8 cellular contexts compared by ENCODE assay signal in the genomic region with DNA sequence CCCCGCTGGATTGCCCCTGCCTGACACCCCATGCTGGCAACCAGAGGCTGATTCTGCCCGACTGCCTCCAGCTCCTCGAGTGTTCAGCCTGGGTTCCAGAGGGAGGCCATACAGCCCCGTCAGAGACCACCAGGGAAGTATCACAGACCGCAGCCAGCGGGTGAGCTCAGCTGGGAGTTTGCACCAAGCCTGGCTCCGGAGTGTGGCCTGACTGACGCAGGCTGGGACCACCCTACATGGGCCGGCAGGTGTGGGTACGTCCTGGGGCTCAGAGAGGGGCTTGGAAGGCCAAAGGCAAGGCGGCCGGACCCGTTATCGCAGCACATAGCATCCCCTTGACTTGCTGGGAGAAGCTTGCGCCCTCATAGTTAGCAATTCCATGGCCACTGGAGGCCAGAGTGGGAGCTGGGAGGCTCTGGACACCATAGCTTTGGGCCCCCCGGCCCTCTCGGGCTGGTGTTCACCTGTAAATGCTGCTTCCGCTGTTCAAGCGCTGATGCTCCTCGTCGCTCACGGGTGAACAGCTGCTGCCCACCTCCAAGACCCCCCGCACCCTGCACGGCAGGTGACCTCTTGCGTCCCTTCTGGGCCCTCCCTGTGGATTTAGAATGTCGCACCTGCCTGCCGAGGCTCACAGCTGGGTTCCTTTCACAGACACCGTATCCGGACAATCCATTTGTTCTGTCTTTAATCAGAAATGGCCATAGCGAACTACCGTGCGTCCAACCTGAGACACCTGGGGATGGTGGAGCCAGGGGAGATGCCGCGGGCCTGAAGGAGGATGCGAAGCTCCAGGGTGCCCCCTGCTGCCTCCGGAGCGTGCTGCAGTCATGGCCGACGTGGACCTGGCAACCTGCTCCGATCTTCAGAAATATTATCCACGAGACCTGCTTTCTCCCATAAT. TPM values are rescaled to one million over a fixed set of nuclear protein-coding genes. Genes with fewer than 3 reads are reported as not detected.
A peak's percentile ranks its signal among the peaks of the same experiment; 100 is the strongest.
DNase-seq lines count a peak whose midpoint lies in the region; ATAC-seq and TF ChIP-seq lines count a peak whose summit lies in the region.

No MANE protein-coding gene starts in this region.

- H3K4me1 ChIP-seq in lung (ENCODE audit: control insufficient read depth in 2 of 2, insufficient read depth in 2 of 2, low read length in 2 of 2): no peaks in the 10 kb centered on the region

- no peaks in the 10 kb centered on the region for H3K27me3 ChIP-seq in lung (ENCODE audit: control insufficient read depth, insufficient read depth)

- 60 to 62% methylated on average over 41 of the region's 41 CpGs for WGBS in lung, 2 donors

- TF ChIP-seq CTCF in lung (IDR thresholded peaks at IDR 0.05; ENCODE audit: control extremely low read depth, extremely low read depth): peak; percentile 48

- no peak overlapping the region for H3K4me3 ChIP-seq in lung

- peaks cover 0 to 1% of the 10 kb centered on the region in 2 donors for H3K9me3 ChIP-seq in lung (ENCODE audit: control insufficient read depth in 2 of 2, insufficient read depth in 1 of 2, low read length in 1 of 2)

- DNase-seq in D341Med (ENCODE audit: low spot score) (peak; percentile 88), NCI-H345 (lab: John Stamatoyannopoulos, UW) (peak; percentile 91), cerebellar cortex (ENCODE audit: low spot score) (peak; percentile 51), lung (ENCODE audit: low spot score) (peak; percentile 59)
- DNase-seq in activated CD4-positive, alpha-beta T cell treated with anti-CD3 and anti-CD28 coated beads for 24 hours (ENCODE audit: low read depth in 2 of 2): peak; percentile 59 to 76
- peak; percentile 64 for DNase-seq in stimulated activated CD8-positive, alpha-beta memory T cell treated with anti-CD3 and anti-CD28 coated beads, Interleukin-7, amount 100 ng/mL, for 24 hours (ENCODE audit: low read depth)

- ATAC-seq in HG02798 (IDR thresholded peaks at IDR 0.05; ENCODE audit: poor library complexity, unreplicated experiment) (peak; percentile 60), lung (ENCODE audit: insufficient read depth, low FRiP score) (no peak), GM19324 (IDR thresholded peaks at IDR 0.05; ENCODE audit: low FRiP score, unreplicated experiment) (no peak)

- no peak overlapping the region for H3K27ac ChIP-seq in lung (ENCODE audit: low read depth in 1 of 2, low read length in 1 of 2)

- H3K36me3 ChIP-seq in lung (ENCODE audit: control insufficient read depth in 2 of 2, insufficient read depth in 2 of 2, low read length in 2 of 2): no peaks in the 10 kb centered on the region

RNA-seq across cellular contexts. Expression of gene SLC66A3, which starts 31.2 kb away (rescaled TPM):
- total RNA-seq in lung: 10 to 100 TPM; 23.4 to 27.4 TPM
- 10 to 100 TPM; 17.6 to 21.3 TPM for polyA plus RNA-seq in lung
